ENCODE assay signal across 9 cellular contexts in the genomic region with DNA sequence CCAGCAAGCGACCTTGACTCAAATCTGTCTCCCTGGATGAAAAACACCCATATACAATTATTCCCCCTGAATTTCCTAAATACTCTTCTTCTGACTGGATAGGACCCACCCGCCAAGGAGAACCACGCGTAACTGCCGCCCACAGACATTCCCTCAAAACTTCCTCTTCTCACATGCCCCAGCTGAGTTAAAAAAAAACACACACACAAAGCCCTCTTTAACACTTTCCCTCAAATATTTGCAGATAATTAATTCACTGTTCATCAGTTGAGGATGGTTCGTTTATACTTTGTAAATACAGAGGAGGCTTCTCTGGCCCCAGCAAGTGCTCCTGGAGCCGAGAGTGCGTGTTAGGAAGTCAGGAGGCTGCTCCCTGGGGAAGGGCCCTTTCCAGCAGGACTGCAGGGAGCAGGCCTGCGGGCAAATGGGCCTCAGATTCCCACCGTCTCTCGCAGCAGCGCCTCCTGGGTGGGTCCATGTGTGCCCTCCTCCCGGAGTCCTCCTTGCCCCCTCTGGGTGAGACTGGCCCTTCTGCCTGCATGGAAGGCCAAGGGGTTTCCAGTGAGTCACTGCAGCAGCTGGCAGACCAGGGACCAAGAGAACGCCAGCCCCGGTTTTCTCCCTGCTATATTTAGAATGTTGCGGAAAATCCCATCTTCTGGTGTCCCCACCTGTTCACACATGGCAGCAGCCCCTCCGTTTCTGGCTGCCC. TPM values are rescaled to one million over a fixed set of nuclear protein-coding genes. Genes with fewer than 3 reads are reported as not detected.
A peak's percentile ranks its signal among the peaks of the same experiment; 100 is the strongest.
DNase-seq lines count a peak whose midpoint lies in the region; ATAC-seq, FAIRE-seq and TF ChIP-seq lines count a peak whose summit lies in the region.
"Had no signal": no experiment of that assay in that cellular context is flagged by ENCODE, and none has a peak within 500 bp of the region (broad histone marks: within the 10 kb centered on the region; RNA-seq: fewer than 3 reads in every experiment).

No MANE protein-coding gene starts in this region.

- CTCF ChIA-PET in endothelial cell of umbilical vein (lab: Charles Lee) = interaction anchor here (0.6 kb wide), 1 partner anchor 74 kb away, joined by 3 read pairs; no protein-coding TSS in a partner anchor
- CTCF ChIA-PET in RWPE1 (lab: Yijun Ruan, JAX) = no interaction called here
- CTCF ChIA-PET in activated CD4-positive, alpha-beta T cell treated with anti-CD3 and anti-CD28 coated beads, Interleukin-2, amount 10 ng/mL, durations not matched to agents 7 days and 5 days (lab: Charles Lee) = no interaction called here

- POLR2A ChIA-PET in endothelial cell of umbilical vein (lab: Charles Lee) (no interaction called here), RWPE1 (lab: Yijun Ruan, JAX; ENCODE audit: low non-redundant PET) (no interaction called here)
- POLR2A ChIA-PET in activated CD4-positive, alpha-beta T cell treated with anti-CD3 and anti-CD28 coated beads, Interleukin-2, amount 10 ng/mL, durations not matched to agents 7 days and 5 days (lab: Charles Lee) = no interaction called here

- H3K4me3 ChIP-seq in endothelial cell of umbilical vein (replicated peaks in 1 of 3; ENCODE audit: insufficient read depth in 1 of 3, low read depth in 1 of 3, low read length in 3 of 3) = no peak overlapping the region
- H3K4me3 ChIP-seq: K562 had no signal

- peaks cover 6% of the 10 kb centered on the region for H3K9me3 Mint-ChIP-seq in activated CD4-positive, alpha-beta T cell treated with anti-CD3 and anti-CD28 coated beads, Interleukin-2, amount 10 ng/mL, durations not matched to agents 7 days and 5 days

- H3K36me3 Mint-ChIP-seq in activated CD4-positive, alpha-beta T cell treated with anti-CD3 and anti-CD28 coated beads, Interleukin-2, amount 10 ng/mL, durations not matched to agents 7 days and 5 days (ENCODE audit: low read depth) = no peaks in the 10 kb centered on the region

- no peaks in the 10 kb centered on the region for H4K20me1 ChIP-seq in endothelial cell of umbilical vein (replicated peaks; ENCODE audit: control insufficient read depth, extremely low read depth, insufficient read depth, low read length)

- H3K4me1 Mint-ChIP-seq in activated CD4-positive, alpha-beta T cell treated with anti-CD3 and anti-CD28 coated beads, Interleukin-2, amount 10 ng/mL, durations not matched to agents 7 days and 5 days = peaks cover 8% of the 10 kb centered on the region

- peak; percentile 95 for DNase-seq in NCI-H69 (lab: John Stamatoyannopoulos, UW)
- DNase-seq in endothelial cell of umbilical vein (ENCODE audit: low read depth, low spot score) = peak; percentile 61
- DNase-seq in pons (ENCODE audit: low spot score) = peak; percentile 60
- DNase-seq in RWPE1 (ENCODE audit: low spot score) = no peak
- no peak for DNase-seq in activated CD4-positive, alpha-beta T cell treated with anti-CD3 and anti-CD28 coated beads, Interleukin-2, amount 10 ng/mL, durations not matched to agents 7 days and 5 days

- peaks cover 26% of the 10 kb centered on the region for H3K4me1 ChIP-seq in endothelial cell of umbilical vein (ENCODE audit: control insufficient read depth, extremely low read depth, insufficient read depth, low read length)

- H3K36me3 ChIP-seq in endothelial cell of umbilical vein (ENCODE audit: control insufficient read depth in 2 of 2, extremely low read depth in 1 of 2, insufficient read depth in 2 of 2, low read length in 2 of 2) = no peaks in the 10 kb centered on the region

- no peak for TF ChIP-seq CTCF in endothelial cell of umbilical vein (IDR thresholded peaks at IDR 0.05; ENCODE audit: extremely low read depth in 1 of 2, insufficient read depth in 1 of 2, low read depth in 1 of 2, low read length in 2 of 2)
- TF ChIP-seq CTCF in RWPE1 (conservative IDR thresholded peaks at IDR 0.05; ENCODE audit: low read depth) = no peak

- no TSS peak for BruUV-seq in endothelial cell of umbilical vein (replicated peaks; lab: Mats Ljungman, UMichigan)

- peak; percentile 44 for FAIRE-seq in endothelial cell of umbilical vein (lab: Jason Lieb, UNC)
- FAIRE-seq: K562 had no signal

- dilution Hi-C loops in endothelial cell of umbilical vein (cut with MboI; ENCODE audit: extremely low pct_ligation_motif_present, low sequenced_read_pairs) = no loop called here

- H3K9me1 ChIP-seq in endothelial cell of umbilical vein (replicated peaks; ENCODE audit: control insufficient read depth, extremely low read depth, insufficient read depth, low read length) = no peaks in the 10 kb centered on the region

- peaks cover 2% of the 10 kb centered on the region for H3K27me3 Mint-ChIP-seq in activated CD4-positive, alpha-beta T cell treated with anti-CD3 and anti-CD28 coated beads, Interleukin-2, amount 10 ng/mL, durations not matched to agents 7 days and 5 days

- H3K9ac ChIP-seq in endothelial cell of umbilical vein (replicated peaks; ENCODE audit: extremely low read depth, insufficient read depth, low read length) = no peak overlapping the region

- intact Hi-C loops in endothelial cell of umbilical vein (cut with micrococcal nuclease) = no loop called here

- TF ChIP-seq POLR2A in GM19193 (IDR thresholded peaks at IDR 0.05; ENCODE audit: extremely low read depth, insufficient read depth, insufficient read length) (peak; percentile 44), endothelial cell of umbilical vein (IDR thresholded peaks at IDR 0.05; ENCODE audit: low read depth, low read length) (no peak)

- no peaks in the 10 kb centered on the region for H3K9me3 ChIP-seq in endothelial cell of umbilical vein (replicated peaks; ENCODE audit: control insufficient read depth, insufficient read depth, low read length)

- peaks cover 58% of the 10 kb centered on the region for H3K79me2 ChIP-seq in endothelial cell of umbilical vein (ENCODE audit: control insufficient read depth, insufficient read depth, low read length)

- H3K27me3 ChIP-seq in endothelial cell of umbilical vein (ENCODE audit: control insufficient read depth in 2 of 2, insufficient read depth in 2 of 2, low read length in 2 of 2) = no peaks in the 10 kb centered on the region

- peak overlapping the region; percentile 22 for H3K27ac ChIP-seq in endothelial cell of umbilical vein (ENCODE audit: insufficient read depth, low read depth, low read length)
- no peak overlapping the region for H3K27ac ChIP-seq in RWPE1

- no peak overlapping the region for H3K4me3 Mint-ChIP-seq in activated CD4-positive, alpha-beta T cell treated with anti-CD3 and anti-CD28 coated beads, Interleukin-2, amount 10 ng/mL, durations not matched to agents 7 days and 5 days

- no peak for ATAC-seq in HG03159 (IDR thresholded peaks at IDR 0.05; ENCODE audit: unreplicated experiment)
- ATAC-seq in GM21423 (IDR thresholded peaks at IDR 0.05; ENCODE audit: unreplicated experiment) = no peak
- ATAC-seq: K562 had no signal

- no peak overlapping the region for H2AFZ ChIP-seq in endothelial cell of umbilical vein (ENCODE audit: low read depth, low read length)

- no peak overlapping the region for H3K27ac Mint-ChIP-seq in activated CD4-positive, alpha-beta T cell treated with anti-CD3 and anti-CD28 coated beads, Interleukin-2, amount 10 ng/mL, durations not matched to agents 7 days and 5 days

- no peak overlapping the region for H3K4me2 ChIP-seq in endothelial cell of umbilical vein (ENCODE audit: insufficient read depth, low read length)

TF ChIP-seq in endothelial cell of umbilical vein, 7 proteins besides CTCF, POLR2A, EP300 and RAD21:
- TF ChIP-seq, protein P1, sequence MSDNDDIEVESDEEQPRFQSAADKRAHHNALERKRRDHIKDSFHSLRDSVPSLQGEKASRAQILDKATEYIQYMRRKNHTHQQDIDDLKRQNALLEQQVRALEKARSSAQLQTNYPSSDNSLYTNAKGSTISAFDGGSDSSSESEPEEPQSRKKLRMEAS (IDR thresholded peaks at IDR 0.05; ENCODE audit: insufficient read depth, insufficient read length) = no peak
- no peak for TF ChIP-seq JUN (IDR thresholded peaks at IDR 0.05; ENCODE audit: borderline replicate concordance, insufficient read depth, insufficient read length, low read depth)
- TF ChIP-seq FOS (IDR thresholded peaks at IDR 0.05; ENCODE audit: borderline replicate concordance, insufficient read depth, low read length) = no peak
- TF ChIP-seq POLR2AphosphoS5 (IDR thresholded peaks at IDR 0.05; ENCODE audit: insufficient read depth, low read depth, low read length) = no peak
- no peak for TF ChIP-seq MYC (IDR thresholded peaks at IDR 0.05; ENCODE audit: low read depth, low read length)
- TF ChIP-seq GATA2 (IDR thresholded peaks at IDR 0.05; ENCODE audit: insufficient read depth, insufficient read length, low read depth, low read length) = no peak
- no peak for TF ChIP-seq EZH2 (IDR thresholded peaks at IDR 0.05; ENCODE audit: borderline replicate concordance, low read depth, low read length, severe bottlenecking)
TF ChIP-seq in endothelial cell of umbilical vein: peak in this region for 0.

RNA-seq across cellular contexts. Expression of a gene that starts 46.8 kb away (rescaled TPM):
- total RNA-seq in endothelial cell of umbilical vein = 60.2 and 60.9 TPM in 2 replicates
- 23.3 and 30.7 TPM in 2 replicates for polyA plus RNA-seq in endothelial cell of umbilical vein
- 34.5 TPM in 2 replicates for polyA plus RNA-seq in endothelial cell of umbilical vein (2011; cell fraction: cytosol; rRNA removed)
- 20.1 and 28.9 TPM in 2 replicates for polyA plus RNA-seq in endothelial cell of umbilical vein (2011; cell fraction: nucleus; rRNA removed)
- polyA plus RNA-seq in endothelial cell of umbilical vein (2012) = 39.7 and 61.6 TPM in 2 replicates
- polyA minus RNA-seq in endothelial cell of umbilical vein = 58.9 and 59.2 TPM in 2 replicates
- polyA minus RNA-seq in endothelial cell of umbilical vein (2011; cell fraction: cytosol; rRNA and poly(A)+ RNA removed) = 15.8 TPM
- 22.9 and 25.8 TPM in 2 replicates for polyA minus RNA-seq in endothelial cell of umbilical vein (2011; cell fraction: nucleus; rRNA and poly(A)+ RNA removed)
- total RNA-seq in activated CD4-positive, alpha-beta T cell treated with anti-CD3 and anti-CD28 coated beads, Interleukin-2, amount 10 ng/mL, durations not matched to agents 7 days and 5 days = under 1 TPM; 0.10 to 0.25 TPM

Comparison
In these comparisons a context has a peak if more than half of its experiments do, and no peak if none do; other contexts are left out.
1. DNase-seq: peak in NCI-H69 (single experiment), endothelial cell of umbilical vein (single experiment) and pons (single experiment); none in RWPE1 (single experiment) and activated CD4-positive, alpha-beta T cell treated with anti-CD3 and anti-CD28 coated beads, Interleukin-2, amount 10 ng/mL, durations not matched to agents 7 days and 5 days (single experiment).
2. RNA of a gene that starts 46.8 kb away (total RNA-seq): 60.2 to 60.9 TPM in endothelial cell of umbilical vein; 0.10 to 0.25 TPM in activated CD4-positive, alpha-beta T cell treated with anti-CD3 and anti-CD28 coated beads, Interleukin-2, amount 10 ng/mL, durations not matched to agents 7 days and 5 days; every median in the first group is over 10 times any median in the second.